ENCODE assay signal across 12 cellular contexts in the genomic region with DNA sequence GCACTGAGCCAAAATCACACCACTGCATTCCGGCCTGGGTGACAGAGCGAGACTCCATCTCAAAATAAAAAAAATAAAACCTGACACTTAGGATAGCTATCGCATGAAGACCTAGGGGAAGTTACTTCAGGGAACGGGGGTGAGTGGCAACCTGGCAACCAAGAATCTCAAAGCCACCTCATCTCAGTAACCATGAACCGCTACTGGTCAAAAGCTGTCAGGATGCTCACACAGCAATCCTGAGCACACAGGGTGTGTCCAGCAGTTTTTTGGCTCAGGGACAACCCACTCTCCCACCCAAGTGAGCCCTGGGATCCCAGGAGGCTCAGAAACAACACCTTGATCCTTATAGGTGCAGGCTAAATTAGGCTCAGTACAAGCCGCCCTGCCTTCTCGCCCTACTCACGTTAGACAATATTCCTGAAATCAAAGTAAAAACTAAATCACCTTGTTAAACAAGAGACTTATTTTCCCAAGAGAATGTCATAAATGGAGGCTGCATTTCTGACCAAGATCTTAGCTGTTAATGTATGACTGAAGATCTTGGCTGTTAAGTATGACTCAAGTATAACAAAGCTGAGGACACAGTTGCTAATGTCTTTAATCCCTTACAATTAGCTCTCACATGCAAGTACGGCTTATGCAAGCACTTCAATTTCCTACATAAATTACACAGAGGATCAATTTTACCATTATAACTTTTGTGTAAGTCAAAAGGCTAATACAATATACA. TPM values are rescaled to one million over a fixed set of nuclear protein-coding genes. Genes with fewer than 3 reads are reported as not detected.
DNase-seq lines count a peak whose midpoint lies in the region; ATAC-seq and TF ChIP-seq lines count a peak whose summit lies in the region.
"Had no signal": no experiment of that assay in that cellular context is flagged by ENCODE, and none has a peak within 500 bp of the region (broad histone marks: within the 10 kb centered on the region; RNA-seq: fewer than 3 reads in every experiment).

No MANE protein-coding gene starts in this region.

- no peak for TF ChIP-seq POLR2A in suprapubic skin (IDR thresholded peaks at IDR 0.05)

- H3K9me3 ChIP-seq in DOHH2 (ENCODE audit: control insufficient read depth, insufficient read depth, low read length) (no peaks in the 10 kb centered on the region), endodermal cell (ENCODE audit: control insufficient read depth, low read length) (no peaks in the 10 kb centered on the region), neutrophil (no peaks in the 10 kb centered on the region), suprapubic skin (no peaks in the 10 kb centered on the region)
- H3K9me3 ChIP-seq: prostate gland had no signal

- H3K4me3 ChIP-seq in DOHH2 (ENCODE audit: low read length) (no peak overlapping the region), endodermal cell (ENCODE audit: low read length) (no peak overlapping the region), neutrophil (ENCODE audit: low read depth in 1 of 2, low read length in 1 of 2) (no peak overlapping the region), suprapubic skin (no peak overlapping the region)
- H3K4me3 ChIP-seq: prostate gland had no signal

- no peak for ATAC-seq in HG03097 (IDR thresholded peaks at IDR 0.05; ENCODE audit: low FRiP score, unreplicated experiment)

- peaks cover 95% of the 10 kb centered on the region for H3K4me1 ChIP-seq in DOHH2 (ENCODE audit: control insufficient read depth, low read length)
- H3K4me1 ChIP-seq in endodermal cell (ENCODE audit: control insufficient read depth, insufficient read depth, low read length): no peaks in the 10 kb centered on the region
- H3K4me1 ChIP-seq in neutrophil (ENCODE audit: control insufficient read depth in 1 of 2, insufficient read depth in 1 of 2, low read depth in 1 of 2, low read length in 1 of 2): no peaks in the 10 kb centered on the region
- peaks cover 20% of the 10 kb centered on the region for H3K4me1 ChIP-seq in suprapubic skin
- H3K4me1 ChIP-seq: prostate gland had no signal

- H3K9ac ChIP-seq in endodermal cell (ENCODE audit: extremely low read depth, low read length, poor library complexity, severe bottlenecking): no peak overlapping the region

- TF ChIP-seq CTCF in DOHH2 (IDR thresholded peaks at IDR 0.05; ENCODE audit: low read depth, low read length, poor library complexity, severe bottlenecking): no peak
- TF ChIP-seq CTCF in endodermal cell (conservative IDR thresholded peaks at IDR 0.05): no peak
- no peak for TF ChIP-seq CTCF in neutrophil (IDR thresholded peaks at IDR 0.05)
- no peak for TF ChIP-seq CTCF in suprapubic skin (IDR thresholded peaks at IDR 0.05)

- TF ChIP-seq EP300 in suprapubic skin (IDR thresholded peaks at IDR 0.05): no peak

- H3K4me3 Mint-ChIP-seq in endodermal cell: no peak overlapping the region

- H3K27ac Mint-ChIP-seq in endodermal cell: peak overlapping the region; percentile 31

- H3K36me3 Mint-ChIP-seq in endodermal cell (ENCODE audit: low read depth): peaks cover 46% of the 10 kb centered on the region

- H3K36me3 ChIP-seq in DOHH2 (ENCODE audit: control insufficient read depth, low read length) (peaks cover 70% of the 10 kb centered on the region), endodermal cell (ENCODE audit: control insufficient read depth, insufficient read depth, low read length) (peaks cover 65% of the 10 kb centered on the region), neutrophil (peaks cover 57% of the 10 kb centered on the region), suprapubic skin (peaks cover 27% of the 10 kb centered on the region)
- H3K36me3 ChIP-seq: prostate gland had no signal

- 90 to 95% methylated on average over 9 of the region's 9 CpGs for WGBS in endodermal cell (ENCODE audit: insufficient coverage in 1 of 2, insufficient read length in 1 of 2), 2 experiments
- 87% methylated on average over 9 of the region's 9 CpGs for WGBS in suprapubic skin

- H4K20me1 ChIP-seq in DOHH2 (ENCODE audit: control insufficient read depth, insufficient read depth, low read depth, low read length): no peaks in the 10 kb centered on the region

- no peaks in the 10 kb centered on the region for H3K27me3 Mint-ChIP-seq in endodermal cell (ENCODE audit: insufficient read depth)

- DNase-seq in NCI-H524 (lab: John Stamatoyannopoulos, UW): peak; percentile 43 to 46
- DNase-seq in endodermal cell: no peak
- DNase-seq in suprapubic skin (ENCODE audit: low spot score in 2 of 2): no peak
- DNase-seq in epidermal melanocyte (ENCODE audit: insufficient read length, low spot score): no peak
- DNase-seq in HuH-7.5 (ENCODE audit: low spot score): no peak
- DNase-seq: activated gamma-delta T cell treated with Interleukin-2 at 50 U/mL for 16 hours, H7, NCI-H1048 had no signal

- H3F3A ChIP-seq in DOHH2 (ENCODE audit: control insufficient read depth, insufficient read depth): peaks cover 34% of the 10 kb centered on the region

- H3K27me3 ChIP-seq in DOHH2 (ENCODE audit: control insufficient read depth, low read length) (no peaks in the 10 kb centered on the region), endodermal cell (ENCODE audit: control insufficient read depth, insufficient read depth, low read length, poor library complexity, severe bottlenecking) (no peaks in the 10 kb centered on the region), neutrophil (no peaks in the 10 kb centered on the region), suprapubic skin (no peaks in the 10 kb centered on the region)

- no peaks in the 10 kb centered on the region for H3K9me3 Mint-ChIP-seq in endodermal cell

- peak overlapping the region; percentile 6; the same call in 1 of the 2 replicates for H3K4me2 ChIP-seq in DOHH2 (ENCODE audit: low read length)

- no peaks in the 10 kb centered on the region for H3K9me2 ChIP-seq in DOHH2 (replicated peaks; ENCODE audit: control insufficient read depth, low read length)

- H3K27ac ChIP-seq in DOHH2 (ENCODE audit: low read depth, low read length): peak overlapping the region; percentile 14
- peak overlapping the region; percentile 22 for H3K27ac ChIP-seq in endodermal cell (ENCODE audit: low read depth, low read length)
- H3K27ac ChIP-seq in neutrophil: peak overlapping the region; percentile 18
- no peak overlapping the region for H3K27ac ChIP-seq in suprapubic skin
- H3K27ac ChIP-seq: prostate gland had no signal

- H3K79me2 ChIP-seq in DOHH2 (ENCODE audit: control insufficient read depth, low read length): peaks cover 97% of the 10 kb centered on the region

- H3K4me1 Mint-ChIP-seq in endodermal cell: peaks cover 6% of the 10 kb centered on the region

RNA-seq across cellular contexts. Expression of gene NADK, which starts 48.3 kb away (rescaled TPM):
- total RNA-seq in endodermal cell: 10 to 100 TPM; 75.2 to 81.6 TPM
- 49.0 TPM for polyA plus RNA-seq in endodermal cell (2013, experiment 1 of 2)
- polyA plus RNA-seq in endodermal cell (2013, experiment 2 of 2): 44.8 TPM
- total RNA-seq in suprapubic skin: 10 to 100 TPM; 55.5 to 78.3 (median 64.1) TPM

Comparison
In these comparisons a context has a peak if more than half of its experiments do, and no peak if none do; other contexts are left out.
1. DNase-seq: peak in NCI-H524 (2 of 2); none in endodermal cell (single experiment), suprapubic skin (0 of 2), epidermal melanocyte (single experiment) and HuH-7.5 (single experiment).